In the genomic region with DNA sequence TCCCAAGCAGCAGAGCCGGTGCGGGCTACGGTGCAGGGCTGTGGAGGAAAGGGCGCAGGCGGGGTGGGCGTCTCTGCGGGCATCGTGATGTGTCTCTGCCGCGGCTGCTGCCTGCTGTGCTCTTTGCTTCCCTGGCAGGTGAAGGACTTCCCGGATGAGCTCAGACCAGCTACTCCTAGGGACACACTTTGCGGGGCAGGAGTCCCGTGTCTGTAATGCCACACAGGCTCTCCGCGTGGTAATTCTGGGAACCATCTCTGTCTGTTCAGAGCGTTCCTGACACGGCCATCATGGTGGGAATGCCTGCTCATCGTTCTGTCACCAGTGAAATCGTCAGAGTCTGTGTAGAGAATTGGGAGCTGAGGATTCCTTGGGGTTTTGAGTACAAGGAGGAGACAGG, we compare ENCODE assay signal across 19 cellular contexts.
DNase-seq lines count a peak whose midpoint lies in the region; ATAC-seq and TF ChIP-seq lines count a peak whose summit lies in the region.
"Had no signal": no experiment of that assay in that cellular context is flagged by ENCODE, and none has a peak within 500 bp of the region (broad histone marks: within the 10 kb centered on the region; RNA-seq: fewer than 3 reads in every experiment).

No MANE protein-coding gene starts in this region.

- in situ Hi-C loops in G401 (cut with HindIII; ENCODE audit: low sequenced_read_pairs): no loop called here

- no peaks in the 10 kb centered on the region for H3K9me3 ChIP-seq in neural progenitor cell (ENCODE audit: low read depth)
- H3K9me3 ChIP-seq in PC-3 (ENCODE audit: low read length): no peaks in the 10 kb centered on the region
- H3K9me3 ChIP-seq: colonic mucosa, neutrophil had no signal

- H3K9me2 ChIP-seq in PC-3 (replicated peaks; ENCODE audit: low read length): no peaks in the 10 kb centered on the region

- H3K36me3 ChIP-seq in neural progenitor cell: no peaks in the 10 kb centered on the region
- H3K36me3 ChIP-seq in PC-3 (ENCODE audit: low read depth, low read length): peaks cover 3% of the 10 kb centered on the region; the same call in 1 of the 2 replicates

- H3K27ac Mint-ChIP-seq in neural progenitor cell (peak overlapping the region; percentile 93), Calu3 (ENCODE audit: unreplicated experiment) (no peak overlapping the region)
- H3K27ac Mint-ChIP-seq: T-cell had no signal

- H3K36me3 Mint-ChIP-seq in neural progenitor cell (peaks cover 45% of the 10 kb centered on the region), Calu3 (ENCODE audit: insufficient read depth, unreplicated experiment) (peaks cover 92% of the 10 kb centered on the region)

- H3K27me3 Mint-ChIP-seq in neural progenitor cell (ENCODE audit: insufficient read depth, low read depth): peaks cover 3% of the 10 kb centered on the region
- H3K27me3 Mint-ChIP-seq in Calu3 (ENCODE audit: unreplicated experiment): no peaks in the 10 kb centered on the region
- H3K27me3 Mint-ChIP-seq: T-cell had no signal

- no peak for TF ChIP-seq CTCF in neural progenitor cell (IDR thresholded peaks at IDR 0.05)
- no peak for TF ChIP-seq CTCF in Calu3 (IDR thresholded peaks at IDR 0.05; ENCODE audit: unreplicated experiment)
- TF ChIP-seq CTCF in PC-3 (conservative IDR thresholded peaks at IDR 0.05; ENCODE audit: low read depth, low read length): no peak

- H3K9me3 Mint-ChIP-seq in neural progenitor cell: no peaks in the 10 kb centered on the region
- no peaks in the 10 kb centered on the region for H3K9me3 Mint-ChIP-seq in Calu3 (ENCODE audit: low read depth, unreplicated experiment)
- H3K9me3 Mint-ChIP-seq: T-cell had no signal

- ATAC-seq in PC-3: no peak
- no peak for ATAC-seq in HG02571 (IDR thresholded peaks at IDR 0.05; ENCODE audit: unreplicated experiment)
- ATAC-seq: T-cell had no signal

- POLR2A ChIA-PET in PC-3 (lab: Charles Lee; ENCODE audit: unreplicated experiment): no interaction called here

- H3K4me1 ChIP-seq in neural progenitor cell (peaks cover 56% of the 10 kb centered on the region), PC-3 (ENCODE audit: insufficient read depth, low read length) (no peaks in the 10 kb centered on the region)

- no TSS peak for BruUV-seq in Calu3 (replicated peaks; lab: Mats Ljungman, UMichigan)
- no TSS peak for BruUV-seq in PC-3 (replicated peaks; lab: Mats Ljungman, UMichigan)

- no peak overlapping the region for H2AFZ ChIP-seq in neural progenitor cell (replicated peaks)
- no peak overlapping the region for H2AFZ ChIP-seq in PC-3 (ENCODE audit: low read length)

- H3K4me3 Mint-ChIP-seq in neural progenitor cell (no peak overlapping the region), Calu3 (ENCODE audit: low read depth, unreplicated experiment) (no peak overlapping the region)
- H3K4me3 Mint-ChIP-seq: T-cell had no signal

- CTCF ChIA-PET in Calu3 (lab: Charles Lee): no interaction called here
- CTCF ChIA-PET in PC-3 (lab: Charles Lee): no interaction called here

- H3K9ac ChIP-seq in neural progenitor cell: no peak overlapping the region
- H3K9ac ChIP-seq in PC-3 (ENCODE audit: low read length): no peak overlapping the region

- H3K4me3 ChIP-seq in neural progenitor cell: no peak overlapping the region
- no peak overlapping the region for H3K4me3 ChIP-seq in PC-3 (ENCODE audit: low read length)
- H3K4me3 ChIP-seq: colonic mucosa had no signal

- H3K27me3 ChIP-seq in neural progenitor cell (no peaks in the 10 kb centered on the region), PC-3 (ENCODE audit: low read length) (no peaks in the 10 kb centered on the region)
- H3K27me3 ChIP-seq: colonic mucosa, neutrophil had no signal

- no peaks in the 10 kb centered on the region for H3K79me2 ChIP-seq in neural progenitor cell (ENCODE audit: low read depth)
- no peaks in the 10 kb centered on the region for H3K79me2 ChIP-seq in PC-3 (ENCODE audit: low read length)

- H4K20me1 ChIP-seq in neural progenitor cell (ENCODE audit: low read depth): peaks cover 21% of the 10 kb centered on the region
- H4K20me1 ChIP-seq in PC-3 (ENCODE audit: low read length): no peaks in the 10 kb centered on the region

- peak; percentile 35 for DNase-seq in G401 (ENCODE audit: low spot score)
- no peak for DNase-seq in neural progenitor cell (ENCODE audit: low spot score)
- DNase-seq in substantia nigra (lab: John Stamatoyannopoulos, UW): no peak
- no peak for DNase-seq in NCI-H2081 treated with DMSO at 0.1 percent for 48 hours (lab: John Stamatoyannopoulos, UW)
- DNase-seq in Calu3: no peak
- DNase-seq in PC-3: no peak
- DNase-seq: activated CD4-positive, alpha-beta T cell treated with anti-CD3 and anti-CD28 coated beads, Interleukin-2, amount 50 U/mL, for 1 hour; colonic mucosa; DND-41; left colon; NCI-H2029 treated with DMSO at 0.1 percent for 48 hours; NCI-H510A; SHP77; stimulated activated CD4-positive, alpha-beta T cell treated with anti-CD3 and anti-CD28 coated beads, Interleukin-4, amount 100 ng/mL, for 24 hours; T-cell had no signal

- peaks cover 90% of the 10 kb centered on the region for H3K4me1 Mint-ChIP-seq in neural progenitor cell
- peaks cover 5% of the 10 kb centered on the region for H3K4me1 Mint-ChIP-seq in Calu3 (ENCODE audit: low read depth, unreplicated experiment)
- H3K4me1 Mint-ChIP-seq: T-cell had no signal

- peaks cover 29% of the 10 kb centered on the region for H3F3A ChIP-seq in neural progenitor cell (ENCODE audit: low read depth)
- no peaks in the 10 kb centered on the region for H3F3A ChIP-seq in PC-3 (ENCODE audit: low read length, unreplicated experiment)

- H3K27ac ChIP-seq in cingulate gyrus (ENCODE audit: low read depth, low read length) (peak overlapping the region; percentile 97), neural progenitor cell (no peak overlapping the region), substantia nigra (ENCODE audit: low read depth, low read length, poor library complexity, severe bottlenecking) (peak overlapping the region; percentile 100), PC-3 (ENCODE audit: low read length) (no peak overlapping the region)
- H3K27ac ChIP-seq: colonic mucosa, HL-60, neutrophil had no signal

- intact Hi-C loops in Calu3 (cut with micrococcal nuclease; ENCODE audit: unreplicated experiment) (no loop called here), PC-3 (cut with micrococcal nuclease) (no loop called here)

- H3K4me2 ChIP-seq in neural progenitor cell (peak overlapping the region; percentile 36), PC-3 (ENCODE audit: low read length) (no peak overlapping the region)

Comparison
In these comparisons a context has a peak if more than half of its experiments do, and no peak if none do; other contexts are left out.
1. H3K27ac ChIP-seq: peak in cingulate gyrus (single experiment) and substantia nigra (single experiment); none in neural progenitor cell (single experiment) and PC-3 (single experiment).